Comparison of ENCODE assay signal across 6 cellular contexts in the genomic region with DNA sequence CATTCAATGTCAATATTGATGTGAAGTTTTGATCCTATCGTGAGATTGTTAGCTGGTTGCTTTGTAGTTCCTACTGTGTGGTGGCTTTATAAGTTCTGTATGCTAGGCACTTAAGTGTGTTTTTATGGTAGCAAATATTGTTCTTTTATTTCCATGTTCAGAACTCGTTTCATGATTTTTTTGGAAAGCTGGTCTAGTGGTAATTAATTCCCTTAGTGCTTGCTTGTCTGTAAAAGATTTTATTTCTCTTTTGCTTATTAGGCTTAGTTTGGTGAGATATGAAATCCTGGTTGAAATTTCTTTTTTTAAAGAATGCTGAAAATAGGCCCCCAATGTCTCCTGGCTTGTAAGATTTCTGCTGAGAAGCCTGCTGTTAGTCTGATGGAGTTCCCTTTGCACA.
"Had no signal": no experiment of that assay in that cellular context is flagged by ENCODE, and none has a peak within 500 bp of the region (broad histone marks: within the 10 kb centered on the region; RNA-seq: fewer than 3 reads in every experiment).

No MANE protein-coding gene starts in this region.

- DNase-seq: IMR-90, KBM-7, KG1 had no signal

- H3K27ac ChIP-seq: HL-60, KMS-11 had no signal

- H3K4me3 ChIP-seq: K562 had no signal
